21 cellular contexts compared by ENCODE assay signal in the genomic region with DNA sequence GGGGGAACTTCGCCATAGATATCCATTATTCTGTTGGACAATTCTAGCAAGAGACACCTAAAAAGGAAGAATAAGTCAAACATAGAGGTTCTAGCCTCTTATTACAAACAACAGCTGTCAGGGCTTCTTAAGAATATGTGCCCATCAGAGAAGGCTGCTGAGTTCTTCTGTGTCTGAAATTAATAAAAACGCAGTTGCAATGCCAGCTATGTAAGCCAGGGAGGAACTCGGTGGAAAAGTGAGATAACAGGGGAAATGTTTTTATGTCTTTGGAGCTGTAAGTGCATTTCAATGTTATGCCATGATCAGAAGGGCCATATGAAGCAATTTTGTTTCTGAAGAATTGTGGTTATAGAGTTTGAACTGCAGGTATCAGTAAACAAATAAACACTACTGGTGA.
"Had no signal": no experiment of that assay in that cellular context is flagged by ENCODE, and none has a peak within 500 bp of the region (broad histone marks: within the 10 kb centered on the region; RNA-seq: fewer than 3 reads in every experiment).

No MANE protein-coding gene starts in this region.

- H3K9me3 Mint-ChIP-seq: stimulated activated memory B cell treated with anti-CD40 and anti-IgM and Interleukin-4, amounts not matched to agents 10 μg/mL and 1 μg/mL and 100 μg/mL, for 72 hours had no signal

- H3K27me3 Mint-ChIP-seq: activated naive CD8-positive, alpha-beta T cell treated with anti-CD3 and anti-CD28 coated beads, Interleukin-2, amount 50 U/mL, for 24 hours; naive thymus-derived CD4-positive, alpha-beta T cell; stimulated activated memory B cell treated with anti-CD40 and anti-IgM and Interleukin-4, amounts not matched to agents 10 μg/mL and 1 μg/mL and 100 μg/mL, for 72 hours had no signal

- H3K4me3 Mint-ChIP-seq: activated CD8-positive, alpha-beta T cell treated with anti-CD3 and anti-CD28 coated beads, Interleukin-2, amount 10 ng/mL, durations not matched to agents 7 days and 5 days; activated naive CD8-positive, alpha-beta T cell treated with anti-CD3 and anti-CD28 coated beads, Interleukin-2, amount 50 U/mL, for 24 hours; immature natural killer cell; naive thymus-derived CD4-positive, alpha-beta T cell; stimulated activated memory B cell treated with anti-CD40 and anti-IgM and Interleukin-4, amounts not matched to agents 10 μg/mL and 1 μg/mL and 100 μg/mL, for 72 hours; WTC11 had no signal

- H3K27me3 ChIP-seq: neutrophil, transverse colon had no signal

- H3K36me3 Mint-ChIP-seq: immature natural killer cell; naive thymus-derived CD4-positive, alpha-beta T cell; stimulated activated memory B cell treated with anti-CD40 and anti-IgM and Interleukin-4, amounts not matched to agents 10 μg/mL and 1 μg/mL and 100 μg/mL, for 72 hours had no signal

- H3K27ac ChIP-seq: epithelial cell of prostate, neutrophil, transverse colon had no signal

- H3K27ac Mint-ChIP-seq: activated CD8-positive, alpha-beta T cell treated with anti-CD3 and anti-CD28 coated beads, Interleukin-2, amount 10 ng/mL, durations not matched to agents 7 days and 5 days; activated naive CD8-positive, alpha-beta T cell treated with anti-CD3 and anti-CD28 coated beads, Interleukin-2, amount 50 U/mL, for 24 hours; immature natural killer cell; naive thymus-derived CD4-positive, alpha-beta T cell; stimulated activated memory B cell treated with anti-CD40 and anti-IgM and Interleukin-4, amounts not matched to agents 10 μg/mL and 1 μg/mL and 100 μg/mL, for 72 hours had no signal

- H3K4me2 ChIP-seq: smooth muscle cell had no signal

- H3K4me1 Mint-ChIP-seq: activated naive CD8-positive, alpha-beta T cell treated with anti-CD3 and anti-CD28 coated beads, Interleukin-2, amount 50 U/mL, for 24 hours; immature natural killer cell; naive thymus-derived CD4-positive, alpha-beta T cell; stimulated activated memory B cell treated with anti-CD40 and anti-IgM and Interleukin-4, amounts not matched to agents 10 μg/mL and 1 μg/mL and 100 μg/mL, for 72 hours; WTC11 had no signal

- H3K4me1 ChIP-seq: transverse colon had no signal

- H3K36me3 ChIP-seq: neutrophil, transverse colon had no signal

- ATAC-seq: activated CD8-positive, alpha-beta T cell treated with anti-CD3 and anti-CD28 coated beads, Interleukin-2, amount 10 ng/mL, durations not matched to agents 7 days and 5 days; activated naive CD8-positive, alpha-beta T cell treated with anti-CD3 and anti-CD28 coated beads, Interleukin-2, amount 50 U/mL, for 24 hours; left colon; naive thymus-derived CD4-positive, alpha-beta T cell; right cardiac atrium; stimulated activated memory B cell treated with anti-CD40 and anti-IgM and Interleukin-4, amounts not matched to agents 10 μg/mL and 1 μg/mL and 100 μg/mL, for 72 hours; WTC11 had no signal

- H3K9me3 ChIP-seq: neutrophil, transverse colon had no signal

- DNase-seq: activated CD4-positive, alpha-beta T cell treated with anti-CD3 and anti-CD28 coated beads for 48 hours; activated CD8-positive, alpha-beta T cell treated with anti-CD3 and anti-CD28 coated beads, Interleukin-2, amount 10 ng/mL, durations not matched to agents 7 days and 5 days; activated naive CD4-positive, alpha-beta T cell treated with Interleukin-2 at 50 U/mL for 16 hours; activated naive CD8-positive, alpha-beta T cell treated with anti-CD3 and anti-CD28 coated beads, Interleukin-2, amount 50 U/mL, for 24 hours; cortex of kidney; effector CD8-positive, alpha-beta T cell; foreskin fibroblast; immature natural killer cell; left colon; midbrain; naive thymus-derived CD4-positive, alpha-beta T cell; posterior cingulate gyrus; right cardiac atrium; T-helper 1 cell; transverse colon had no signal

- H3K4me3 ChIP-seq: lung, smooth muscle cell, transverse colon had no signal
